Comparison of ENCODE assay signal across 8 cellular contexts in the genomic region with DNA sequence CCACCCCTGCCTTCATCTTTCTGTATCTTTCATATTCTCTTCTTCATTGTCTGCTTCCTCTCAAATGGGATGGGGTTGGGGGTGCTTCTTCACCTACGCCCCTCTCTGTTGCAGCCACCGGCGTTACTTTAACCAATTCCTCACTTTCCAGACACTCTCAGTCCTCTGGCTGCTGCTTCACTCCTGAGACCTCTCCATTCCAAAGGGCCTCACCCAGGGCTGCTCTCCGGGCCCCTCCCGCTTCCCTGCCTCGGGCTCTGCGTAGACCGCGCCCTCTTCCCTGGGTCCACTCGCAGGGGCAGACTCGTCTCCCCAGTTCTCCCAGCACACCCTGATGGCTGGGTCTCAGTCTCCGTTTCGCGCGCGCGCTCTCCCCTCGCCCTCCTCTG. TPM values are rescaled to one million over a fixed set of nuclear protein-coding genes. Genes with fewer than 3 reads are reported as not detected.
DNase-seq lines count a peak whose midpoint lies in the region; ATAC-seq and TF ChIP-seq lines count a peak whose summit lies in the region.

No MANE protein-coding gene starts in this region.

- TF ChIP-seq CTCF in IMR-90 (conservative IDR thresholded peaks at IDR 0.05; ENCODE audit: low read depth, low read length) (no peak), retinal pigment epithelial cell (conservative IDR thresholded peaks at IDR 0.05; ENCODE audit: low read depth, low read length) (no peak)

- H3K4me3 Mint-ChIP-seq in activated naive CD8-positive, alpha-beta T cell treated with anti-CD3 and anti-CD28 coated beads for 36 hours: peak overlapping the region; percentile 88

- H3K4me1 ChIP-seq in IMR-90 (ENCODE audit: control insufficient read depth, insufficient read depth, low read length): peaks cover 12% of the 10 kb centered on the region

- peak overlapping the region; percentile 67 for H2BK20ac ChIP-seq in IMR-90 (ENCODE audit: low read depth, low read length)

- peak overlapping the region; percentile 75 for H3K18ac ChIP-seq in IMR-90 (ENCODE audit: low read depth, low read length)

- H3K27me3 Mint-ChIP-seq in activated naive CD8-positive, alpha-beta T cell treated with anti-CD3 and anti-CD28 coated beads for 36 hours: no peaks in the 10 kb centered on the region

- peak overlapping the region; percentile 76 for H2BK5ac ChIP-seq in IMR-90 (ENCODE audit: low read depth, low read length, poor library complexity, severe bottlenecking)

- DNase-seq in NCI-H1092 (lab: John Stamatoyannopoulos, UW) (peak; percentile 42), NCI-H1092 treated with DMSO at 0.1 percent for 48 hours (lab: John Stamatoyannopoulos, UW) (no peak), IMR-90 (peak; percentile 21), hepatic stellate cell (ENCODE audit: low spot score) (peak; percentile 11), retinal pigment epithelial cell (ENCODE audit: low read depth) (no peak), SKM-1 treated with dmso at 0.1 percent for 144 hours (lab: John Stamatoyannopoulos, UW; ENCODE audit: unreplicated experiment) (no peak)
- no peak for DNase-seq in activated naive CD8-positive, alpha-beta T cell treated with anti-CD3 and anti-CD28 coated beads for 36 hours
- DNase-seq in activated CD8-positive, alpha-beta memory T cell treated with anti-CD3 and anti-CD28 coated beads for 24 hours: no peak

- peaks cover 8% of the 10 kb centered on the region for H3K9me1 ChIP-seq in IMR-90 (ENCODE audit: insufficient read depth, low read length)

- no peaks in the 10 kb centered on the region for H3K36me3 ChIP-seq in IMR-90 (ENCODE audit: control insufficient read depth, insufficient read depth, low read length)

- peak overlapping the region; percentile 92 for H4K91ac ChIP-seq in IMR-90 (ENCODE audit: insufficient read depth, low read depth, low read length)

- H3K4me3 ChIP-seq in IMR-90 (ENCODE audit: insufficient read depth, low read depth, low read length) (peak overlapping the region; percentile 61), retinal pigment epithelial cell (ENCODE audit: low read length) (peak overlapping the region; percentile 76)

- peak overlapping the region; percentile 89 for H3K14ac ChIP-seq in IMR-90 (replicated peaks; ENCODE audit: low read depth, low read length)

- peaks cover 13 to 29% of the 10 kb centered on the region in 2 experiments; a peak in 3 of 4 replicates for H3K79me1 ChIP-seq in IMR-90 (ENCODE audit: low read depth in 1 of 2, low read length in 2 of 2)

- peak overlapping the region; percentile 67 for H2BK120ac ChIP-seq in IMR-90 (ENCODE audit: low read depth, low read length)

- POLR2A ChIA-PET in IMR-90 (lab: Charles Lee; ENCODE audit: unreplicated experiment): interaction anchor here (0.5 to 0.7 kb wide), 2 partner anchors 20 to 526 kb away, joined by 3 to 4 read pairs; no protein-coding TSS in a partner anchor

- no peak; the same call in 1 of the 2 replicates for TF ChIP-seq POLR2A in IMR-90 (IDR thresholded peaks at IDR 0.05; ENCODE audit: low read depth, low read length)

- peak overlapping the region; percentile 97 for H3K4ac ChIP-seq in IMR-90 (ENCODE audit: low read depth, low read length)

- H3K36me3 Mint-ChIP-seq in activated naive CD8-positive, alpha-beta T cell treated with anti-CD3 and anti-CD28 coated beads for 36 hours: peaks cover 9% of the 10 kb centered on the region

- in situ Hi-C loops in IMR-90 (cut with MboI; ENCODE audit: low sequenced_read_pairs): no loop called here

- peak overlapping the region; percentile 93 for H2AK9ac ChIP-seq in IMR-90 (replicated peaks; ENCODE audit: low read depth, low read length, poor library complexity)

- H3K4me1 Mint-ChIP-seq in activated naive CD8-positive, alpha-beta T cell treated with anti-CD3 and anti-CD28 coated beads for 36 hours: peaks cover 36% of the 10 kb centered on the region

- peak overlapping the region; percentile 82 for H2AK5ac ChIP-seq in IMR-90 (ENCODE audit: low read depth, low read length)

- CTCF ChIA-PET in IMR-90 (lab: Yijun Ruan, JAX): interaction anchor here (0.7 kb wide), 1 partner anchor 9 kb away, joined by 3 read pairs; no protein-coding TSS in a partner anchor

- peak overlapping the region; percentile 81 for H3K23ac ChIP-seq in IMR-90 (ENCODE audit: low read depth, low read length)

- peak overlapping the region; percentile 91 for H3K56ac ChIP-seq in IMR-90 (ENCODE audit: extremely low read depth, insufficient read depth, low read length)

- peak overlapping the region; percentile 76; the same call in 1 of the 3 replicates for H2BK15ac ChIP-seq in IMR-90 (ENCODE audit: low read depth, low read length)

- H3K4me2 ChIP-seq in IMR-90 (ENCODE audit: low read depth, low read length): peak overlapping the region; percentile 90

- H3K27ac Mint-ChIP-seq in activated naive CD8-positive, alpha-beta T cell treated with anti-CD3 and anti-CD28 coated beads for 36 hours: peak overlapping the region; percentile 95

- H3K27ac ChIP-seq in IMR-90 (ENCODE audit: insufficient read depth, low read length): peak overlapping the region; percentile 86

- H3K9me3 ChIP-seq in IMR-90 (ENCODE audit: control insufficient read depth, insufficient read depth, low read length): no peaks in the 10 kb centered on the region

- intact Hi-C loops in IMR-90 (cut with micrococcal nuclease): no loop called here

- H4K8ac ChIP-seq in IMR-90 (ENCODE audit: low read depth in 2 of 2, low read length in 2 of 2): peak overlapping the region; percentile 77 to 96

- no TSS peak for BruUV-seq in IMR-90 (replicated peaks; lab: Mats Ljungman, UMichigan)

- H3K9ac ChIP-seq in IMR-90 (ENCODE audit: low read depth, low read length): peak overlapping the region; percentile 81

- H2AFZ ChIP-seq in IMR-90 (replicated peaks; ENCODE audit: low read length, poor library complexity): peak overlapping the region; percentile 92

- 7% methylated on average over 3 of the region's 18 CpGs; no CpG with 5 or more reads in 1 of the 2 experiments for WGBS in IMR-90 (ENCODE audit: extremely low coverage in 2 of 2, insufficient read length in 1 of 2), 2 experiments

- no peaks in the 10 kb centered on the region for H3K27me3 ChIP-seq in IMR-90 (ENCODE audit: control insufficient read depth, insufficient read depth, low read length)

- no peak for TF ChIP-seq RAD21 in IMR-90 (IDR thresholded peaks at IDR 0.05; ENCODE audit: low read length)

- dilution Hi-C loops in IMR-90 (cut with HindIII; ENCODE audit: low sequenced_read_pairs, unreplicated experiment): no loop called here

- no peaks in the 10 kb centered on the region for H3K9me3 Mint-ChIP-seq in activated naive CD8-positive, alpha-beta T cell treated with anti-CD3 and anti-CD28 coated beads for 36 hours

- peak overlapping the region; percentile 92 for H4K5ac ChIP-seq in IMR-90 (ENCODE audit: low read depth, low read length)

- H4K20me1 ChIP-seq in IMR-90 (ENCODE audit: insufficient read depth, low read length): no peaks in the 10 kb centered on the region

- ATAC-seq in IMR-90 (ENCODE audit: low read depth): peak; percentile 58

TF ChIP-seq in IMR-90, 13 proteins besides CTCF, POLR2A, EP300 and RAD21:
- TF ChIP-seq NFE2L2 (IDR thresholded peaks at IDR 0.05; ENCODE audit: low read depth, low read length): no peak
- TF ChIP-seq, protein P1, sequence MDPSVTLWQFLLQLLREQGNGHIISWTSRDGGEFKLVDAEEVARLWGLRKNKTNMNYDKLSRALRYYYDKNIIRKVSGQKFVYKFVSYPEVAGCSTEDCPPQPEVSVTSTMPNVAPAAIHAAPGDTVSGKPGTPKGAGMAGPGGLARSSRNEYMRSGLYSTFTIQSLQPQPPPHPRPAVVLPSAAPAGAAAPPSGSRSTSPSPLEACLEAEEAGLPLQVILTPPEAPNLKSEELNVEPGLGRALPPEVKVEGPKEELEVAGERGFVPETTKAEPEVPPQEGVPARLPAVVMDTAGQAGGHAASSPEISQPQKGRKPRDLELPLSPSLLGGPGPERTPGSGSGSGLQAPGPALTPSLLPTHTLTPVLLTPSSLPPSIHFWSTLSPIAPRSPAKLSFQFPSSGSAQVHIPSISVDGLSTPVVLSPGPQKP (IDR thresholded peaks at IDR 0.05; ENCODE audit: borderline replicate concordance, low read depth, low read length): no peak
- TF ChIP-seq RCOR1 (IDR thresholded peaks at IDR 0.05; ENCODE audit: insufficient replicate concordance, low read length): no peak
- no peak for TF ChIP-seq MAFK (IDR thresholded peaks at IDR 0.05; ENCODE audit: low read depth, low read length)
- no peak for TF ChIP-seq BHLHE40 (IDR thresholded peaks at IDR 0.05; ENCODE audit: low read depth, low read length)
- TF ChIP-seq USF2 (IDR thresholded peaks at IDR 0.05; ENCODE audit: low read depth, low read length): no peak
- TF ChIP-seq CEBPB (IDR thresholded peaks at IDR 0.05; ENCODE audit: low read depth, low read length): no peak
- no peak for TF ChIP-seq RFX5 (IDR thresholded peaks at IDR 0.05; ENCODE audit: low read depth, low read length)
- no peak for TF ChIP-seq SMC3 (IDR thresholded peaks at IDR 0.05; ENCODE audit: low read depth, low read length)
- TF ChIP-seq CHD1 (IDR thresholded peaks at IDR 0.05; ENCODE audit: low read depth, low read length): no peak
- no peak for TF ChIP-seq MXI1 (IDR thresholded peaks at IDR 0.05; ENCODE audit: borderline replicate concordance, low read depth, low read length)
- no peak for TF ChIP-seq FOS (IDR thresholded peaks at IDR 0.05; ENCODE audit: low read depth, low read length)
- no peak for TF ChIP-seq MAZ (IDR thresholded peaks at IDR 0.05; ENCODE audit: borderline replicate concordance, low read depth, low read length)

RNA-seq across cellular contexts. Expression of gene SERPINB8, which starts 0.9 kb away (rescaled TPM):
- total RNA-seq in IMR-90 (2012; rRNA removed): 14.3 and 18.3 TPM in 2 replicates
- 14.8 and 16.7 TPM in 2 replicates for polyA plus RNA-seq in IMR-90 (2012; rRNA removed)
- 4.4 and 6.2 TPM in 2 replicates for polyA plus RNA-seq in IMR-90 (2012; cell fraction: cytosol; rRNA removed)
- 4.9 and 21.9 TPM in 2 replicates for polyA plus RNA-seq in IMR-90 (2012; cell fraction: nucleus; rRNA removed; ENCODE audit: low replicate concordance)
- total RNA-seq in activated naive CD8-positive, alpha-beta T cell treated with anti-CD3 and anti-CD28 coated beads for 36 hours: 10 to 100 TPM; 16.8 to 17.0 TPM

RNA-seq across cellular contexts. Expression of gene HMSD, which starts 21.7 kb away (rescaled TPM):
- total RNA-seq in IMR-90 (2012; rRNA removed): 0.28 and 0.36 TPM in 2 replicates
- polyA plus RNA-seq in IMR-90 (2012; rRNA removed): 0.17 and 0.19 TPM in 2 replicates
- polyA plus RNA-seq in IMR-90 (2012; cell fraction: cytosol; rRNA removed): 0.03 and 0.22 TPM in 2 replicates
- polyA plus RNA-seq in IMR-90 (2012; cell fraction: nucleus; rRNA removed; ENCODE audit: low replicate concordance): 0.10 and 0.75 TPM in 2 replicates
- total RNA-seq in activated naive CD8-positive, alpha-beta T cell treated with anti-CD3 and anti-CD28 coated beads for 36 hours: 1 to 10 TPM; 1.8 to 4.4 TPM

Comparison
In these comparisons a context has a peak if more than half of its experiments do, and no peak if none do; other contexts are left out.
1. DNase-seq: peak in NCI-H1092 (single experiment), IMR-90 (single experiment) and hepatic stellate cell (single experiment); none in NCI-H1092 treated with DMSO at 0.1 percent for 48 hours (single experiment), activated naive CD8-positive, alpha-beta T cell treated with anti-CD3 and anti-CD28 coated beads for 36 hours (single experiment), retinal pigment epithelial cell (single experiment), SKM-1 treated with dmso at 0.1 percent for 144 hours (single experiment) and activated CD8-positive, alpha-beta memory T cell treated with anti-CD3 and anti-CD28 coated beads for 24 hours (single experiment).